ENCODE assay signal across 8 cellular contexts in the genomic region with DNA sequence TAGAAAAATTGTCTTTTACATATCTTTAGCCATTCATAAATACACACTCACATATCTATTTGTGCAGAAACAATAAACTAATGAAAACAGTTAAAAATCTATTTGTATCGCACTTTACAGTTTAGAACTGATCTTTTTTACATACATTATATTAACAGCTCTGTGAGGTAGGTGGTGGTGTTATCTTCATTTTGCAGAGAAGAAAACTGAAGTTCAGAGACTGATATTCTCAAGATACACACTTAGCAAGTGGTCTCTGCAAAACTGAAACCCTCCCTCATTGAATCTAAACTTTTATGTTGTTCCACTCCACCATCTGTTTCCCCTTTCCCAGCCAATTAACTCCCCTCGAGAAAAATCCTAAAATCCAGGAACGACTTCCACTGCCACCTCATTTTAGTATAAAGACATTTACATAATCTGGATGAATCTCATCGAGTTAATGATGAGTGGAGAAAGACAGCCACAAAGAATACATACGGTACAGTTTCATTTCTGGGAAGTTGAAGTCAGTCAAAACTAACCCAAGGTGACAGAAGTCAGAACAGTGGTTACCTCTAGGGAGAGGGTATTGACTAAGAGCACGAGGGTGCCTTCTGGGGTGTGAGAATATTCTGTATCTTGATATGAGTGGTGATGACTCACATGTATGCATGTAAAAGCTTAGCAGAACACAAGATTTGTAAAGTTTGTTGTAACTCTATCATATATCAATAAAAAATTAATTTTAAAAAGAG.
DNase-seq lines count a peak whose midpoint lies in the region; ATAC-seq and TF ChIP-seq lines count a peak whose summit lies in the region.
"Had no signal": no experiment of that assay in that cellular context is flagged by ENCODE, and none has a peak within 500 bp of the region (broad histone marks: within the 10 kb centered on the region; RNA-seq: fewer than 3 reads in every experiment).

No MANE protein-coding gene starts in this region.

- intact Hi-C loops in head of caudate nucleus (cut with DNase I) = no loop called here

- DNase-seq in fibroblast of mammary gland (ENCODE audit: low read depth) (peak; percentile 57), AG20443 (ENCODE audit: low spot score) (no peak), NAMALWA (ENCODE audit: low spot score) (no peak), head of caudate nucleus (no peak)

- H3K4me3 ChIP-seq in fibroblast of mammary gland (ENCODE audit: control insufficient read depth, low read depth, low read length) = no peak overlapping the region
- H3K4me3 ChIP-seq: SK-N-MC had no signal

- TF ChIP-seq CTCF in fibroblast of mammary gland (conservative IDR thresholded peaks at IDR 0.05; ENCODE audit: control insufficient read depth, insufficient read depth, low read depth, low read length) = no peak

- ATAC-seq in GM18520 (IDR thresholded peaks at IDR 0.05; ENCODE audit: unreplicated experiment) = peak; percentile 99
- peak; percentile 99 for ATAC-seq in GM21390 (IDR thresholded peaks at IDR 0.05; ENCODE audit: unreplicated experiment)
- peak; percentile 99 for ATAC-seq in HG03432 (IDR thresholded peaks at IDR 0.05; ENCODE audit: unreplicated experiment)
